ENCODE assay signal across 27 cellular contexts in genomic region chr17:27153005-27153404, GRCh38.
A peak's percentile ranks its signal among the peaks of the same experiment; 100 is the strongest.
DNase-seq lines count a peak whose midpoint lies in the region; ATAC-seq, FAIRE-seq and TF ChIP-seq lines count a peak whose summit lies in the region.
"Had no signal": no experiment of that assay in that cellular context is flagged by ENCODE, and none has a peak within 500 bp of the region (broad histone marks: within the 10 kb centered on the region; RNA-seq: fewer than 3 reads in every experiment).

No MANE protein-coding gene starts in this region.

- H3K36me3 ChIP-seq in heart right ventricle (no peaks in the 10 kb centered on the region), bronchial epithelial cell (ENCODE audit: control insufficient read depth, insufficient read depth, low read length) (no peaks in the 10 kb centered on the region)
- H3K36me3 ChIP-seq in CD8-positive, alpha-beta T cell (ENCODE audit: insufficient read depth, low read length) = no peaks in the 10 kb centered on the region
- H3K36me3 ChIP-seq: BE2C, cardiac muscle cell, gastroesophageal sphincter, transverse colon had no signal

- no peak overlapping the region for H3K27ac ChIP-seq in heart right ventricle
- H3K27ac ChIP-seq in CD8-positive, alpha-beta T cell (ENCODE audit: low read depth, low read length) = no peak overlapping the region
- H3K27ac ChIP-seq: 22Rv1, cardiac muscle cell, gastroesophageal sphincter, transverse colon had no signal

- no peaks in the 10 kb centered on the region for H3K36me3 Mint-ChIP-seq in stimulated activated naive B cell treated with anti-CD40 and anti-IgM and Interleukin-4, amounts not matched to agents 10 μg/mL and 1 μg/mL and 100 μg/mL, for 72 hours
- H3K36me3 Mint-ChIP-seq in activated naive CD4-positive, alpha-beta T cell treated with anti-CD3 and anti-CD28 coated beads for 36 hours (ENCODE audit: low read depth) = no peaks in the 10 kb centered on the region
- H3K36me3 Mint-ChIP-seq in CD8-positive, alpha-beta T cell = no peaks in the 10 kb centered on the region
- H3K36me3 Mint-ChIP-seq: T-cell had no signal

- CTCF ChIA-PET in activated naive CD4-positive, alpha-beta T cell treated with anti-CD3 and anti-CD28 coated beads for 36 hours (lab: Charles Lee) = no interaction called here
- CTCF ChIA-PET in CD8-positive, alpha-beta T cell (lab: Charles Lee) = no interaction called here

- POLR2A ChIA-PET in CD8-positive, alpha-beta T cell (lab: Charles Lee) = no interaction called here

- TF ChIP-seq CTCF in heart right ventricle (IDR thresholded peaks at IDR 0.05) = no peak
- TF ChIP-seq CTCF in bronchial epithelial cell (IDR thresholded peaks at IDR 0.05; ENCODE audit: insufficient read depth, low read length, severe bottlenecking) = no peak
- TF ChIP-seq CTCF in CD8-positive, alpha-beta T cell (IDR thresholded peaks at IDR 0.05) = no peak

- H3K4me3 Mint-ChIP-seq in stimulated activated naive B cell treated with anti-CD40 and anti-IgM and Interleukin-4, amounts not matched to agents 10 μg/mL and 1 μg/mL and 100 μg/mL, for 72 hours = no peak overlapping the region
- no peak overlapping the region for H3K4me3 Mint-ChIP-seq in activated naive CD4-positive, alpha-beta T cell treated with anti-CD3 and anti-CD28 coated beads for 36 hours
- no peak overlapping the region for H3K4me3 Mint-ChIP-seq in CD8-positive, alpha-beta T cell
- H3K4me3 Mint-ChIP-seq: activated CD4-positive, alpha-beta T cell treated with anti-CD3 and anti-CD28 coated beads, Interleukin-2, amount 10 ng/mL, durations not matched to agents 7 days and 5 days; stimulated activated naive CD8-positive, alpha-beta T cell treated with anti-CD3 and anti-CD28 coated beads, Interleukin-15, Interleukin-2, amounts not matched to agents 100 ng/mL and 50 ng/mL, for 24 hours; T-cell had no signal

- intact Hi-C loops in Right ventricle myocardium superior (cut with DNase I) (no loop called here), heart right ventricle (cut with DNase I) (no loop called here)
- intact Hi-C loops in activated naive CD4-positive, alpha-beta T cell treated with anti-CD3 and anti-CD28 coated beads for 36 hours (cut with micrococcal nuclease) = no loop called here
- intact Hi-C loops in CD8-positive, alpha-beta T cell (cut with DNase I, micrococcal nuclease) = no loop called here

- no peaks in the 10 kb centered on the region for H3K4me1 Mint-ChIP-seq in stimulated activated naive B cell treated with anti-CD40 and anti-IgM and Interleukin-4, amounts not matched to agents 10 μg/mL and 1 μg/mL and 100 μg/mL, for 72 hours
- no peaks in the 10 kb centered on the region for H3K4me1 Mint-ChIP-seq in activated naive CD4-positive, alpha-beta T cell treated with anti-CD3 and anti-CD28 coated beads for 36 hours (ENCODE audit: low read depth)
- no peaks in the 10 kb centered on the region for H3K4me1 Mint-ChIP-seq in CD8-positive, alpha-beta T cell (ENCODE audit: low read depth)
- H3K4me1 Mint-ChIP-seq: activated CD4-positive, alpha-beta T cell treated with anti-CD3 and anti-CD28 coated beads, Interleukin-2, amount 10 ng/mL, durations not matched to agents 7 days and 5 days; T-cell had no signal

- no peak for ATAC-seq in Right ventricle myocardium superior (ENCODE audit: poor library complexity)
- no peak for ATAC-seq in heart right ventricle
- no peak for ATAC-seq in stimulated activated naive B cell treated with anti-CD40 and anti-IgM and Interleukin-4, amounts not matched to agents 10 μg/mL and 1 μg/mL and 100 μg/mL, for 72 hours (replicated peaks)
- ATAC-seq in CD8-positive, alpha-beta T cell = no peak
- ATAC-seq: gastroesophageal sphincter, HCT116, left lobe of liver, T-cell had no signal

- H3K27me3 Mint-ChIP-seq in stimulated activated naive B cell treated with anti-CD40 and anti-IgM and Interleukin-4, amounts not matched to agents 10 μg/mL and 1 μg/mL and 100 μg/mL, for 72 hours = no peaks in the 10 kb centered on the region
- no peaks in the 10 kb centered on the region for H3K27me3 Mint-ChIP-seq in activated naive CD4-positive, alpha-beta T cell treated with anti-CD3 and anti-CD28 coated beads for 36 hours (ENCODE audit: low read depth)
- no peaks in the 10 kb centered on the region for H3K27me3 Mint-ChIP-seq in CD8-positive, alpha-beta T cell (ENCODE audit: low read depth)
- H3K27me3 Mint-ChIP-seq: activated CD4-positive, alpha-beta T cell treated with anti-CD3 and anti-CD28 coated beads, Interleukin-2, amount 10 ng/mL, durations not matched to agents 7 days and 5 days; stimulated activated naive CD8-positive, alpha-beta T cell treated with anti-CD3 and anti-CD28 coated beads, Interleukin-15, Interleukin-2, amounts not matched to agents 100 ng/mL and 50 ng/mL, for 24 hours; T-cell had no signal

- peak; percentile 10 for DNase-seq in Right ventricle myocardium superior
- no peak for DNase-seq in heart right ventricle
- no peak for DNase-seq in bronchial epithelial cell (ENCODE audit: low read depth)
- peak; percentile 29 for DNase-seq in islet precursor cell
- no peak for DNase-seq in HuH-7 (ENCODE audit: low spot score)
- DNase-seq in stimulated activated naive B cell treated with anti-CD40 and anti-IgM and Interleukin-4, amounts not matched to agents 10 μg/mL and 1 μg/mL and 100 μg/mL, for 72 hours = no peak
- no peak for DNase-seq in activated naive CD4-positive, alpha-beta T cell treated with anti-CD3 and anti-CD28 coated beads for 36 hours
- DNase-seq in CD8-positive, alpha-beta T cell = no peak
- DNase-seq: activated CD4-positive, alpha-beta T cell treated with anti-CD3 and anti-CD28 coated beads, Interleukin-2, amount 10 ng/mL, durations not matched to agents 7 days and 5 days; activated CD8-positive, alpha-beta memory T cell treated with anti-CD3 and anti-CD28 coated beads, Interleukin-2, amount 50 U/mL, for 48 hours; BE2C; COR-L47; midbrain; NCI-H1436 treated with DMSO at 0.1 percent for 48 hours; NCI-H748 treated with DMSO at 0.1 percent for 48 hours; OCI-M1; SHP77 treated with DMSO at 0.1 percent for 48 hours; stimulated activated CD4-positive, alpha-beta T cell treated with anti-CD3 and anti-CD28 coated beads, Interleukin-4, amount 100 ng/mL, for 1 hour; T-cell; transverse colon had no signal

- H3K9me3 Mint-ChIP-seq in stimulated activated naive B cell treated with anti-CD40 and anti-IgM and Interleukin-4, amounts not matched to agents 10 μg/mL and 1 μg/mL and 100 μg/mL, for 72 hours = no peaks in the 10 kb centered on the region
- no peaks in the 10 kb centered on the region for H3K9me3 Mint-ChIP-seq in activated naive CD4-positive, alpha-beta T cell treated with anti-CD3 and anti-CD28 coated beads for 36 hours
- no peaks in the 10 kb centered on the region for H3K9me3 Mint-ChIP-seq in CD8-positive, alpha-beta T cell
- H3K9me3 Mint-ChIP-seq: activated CD4-positive, alpha-beta T cell treated with anti-CD3 and anti-CD28 coated beads, Interleukin-2, amount 10 ng/mL, durations not matched to agents 7 days and 5 days; stimulated activated naive CD8-positive, alpha-beta T cell treated with anti-CD3 and anti-CD28 coated beads, Interleukin-15, Interleukin-2, amounts not matched to agents 100 ng/mL and 50 ng/mL, for 24 hours; T-cell had no signal

- H3K4me1 ChIP-seq in heart right ventricle = peaks cover 0 to 3% (median 0%) of the 10 kb centered on the region in 9 donors
- H3K4me1 ChIP-seq in CD8-positive, alpha-beta T cell (ENCODE audit: insufficient read depth, low read length) = no peaks in the 10 kb centered on the region
- H3K4me1 ChIP-seq: BE2C, gastroesophageal sphincter, transverse colon had no signal

- WGBS in heart right ventricle, 2 donors = 86 to 87% methylated on average over 4 of the region's 4 CpGs

- no peak overlapping the region for H3K4me3 ChIP-seq in heart right ventricle
- H3K4me3 ChIP-seq in bronchial epithelial cell (ENCODE audit: low read depth, low read length) = no peak overlapping the region
- no peak overlapping the region for H3K4me3 ChIP-seq in CD8-positive, alpha-beta T cell (ENCODE audit: low read depth, low read length)
- H3K4me3 ChIP-seq: cardiac muscle cell, gastroesophageal sphincter, smooth muscle cell, transverse colon had no signal

- no peaks in the 10 kb centered on the region for H3K27me3 ChIP-seq in heart right ventricle
- H3K27me3 ChIP-seq in bronchial epithelial cell (ENCODE audit: control insufficient read depth, insufficient read depth, low read length) = no peaks in the 10 kb centered on the region
- no peaks in the 10 kb centered on the region for H3K27me3 ChIP-seq in CD8-positive, alpha-beta T cell (ENCODE audit: insufficient read depth, low read length)
- H3K27me3 ChIP-seq: BE2C, cardiac muscle cell, gastroesophageal sphincter, transverse colon had no signal

- peak; percentile 79 for FAIRE-seq in bronchial epithelial cell (lab: Jason Lieb, UNC)

- H3K9me3 ChIP-seq in heart right ventricle = no peaks in the 10 kb centered on the region
- no peaks in the 10 kb centered on the region for H3K9me3 ChIP-seq in CD8-positive, alpha-beta T cell (ENCODE audit: low read length)
- H3K9me3 ChIP-seq: BE2C, gastroesophageal sphincter had no signal

- no peak overlapping the region for H3K27ac Mint-ChIP-seq in stimulated activated naive B cell treated with anti-CD40 and anti-IgM and Interleukin-4, amounts not matched to agents 10 μg/mL and 1 μg/mL and 100 μg/mL, for 72 hours
- H3K27ac Mint-ChIP-seq in activated naive CD4-positive, alpha-beta T cell treated with anti-CD3 and anti-CD28 coated beads for 36 hours = no peak overlapping the region
- H3K27ac Mint-ChIP-seq in CD8-positive, alpha-beta T cell = no peak overlapping the region
- H3K27ac Mint-ChIP-seq: activated CD4-positive, alpha-beta T cell treated with anti-CD3 and anti-CD28 coated beads, Interleukin-2, amount 10 ng/mL, durations not matched to agents 7 days and 5 days; stimulated activated naive CD8-positive, alpha-beta T cell treated with anti-CD3 and anti-CD28 coated beads, Interleukin-15, Interleukin-2, amounts not matched to agents 100 ng/mL and 50 ng/mL, for 24 hours; T-cell had no signal

Comparison
In these comparisons a context has a peak if more than half of its experiments do, and no peak if none do; other contexts are left out.
1. DNase-seq: peak in Right ventricle myocardium superior (single experiment) and islet precursor cell (single experiment); none in heart right ventricle (0 of 2), bronchial epithelial cell (single experiment), HuH-7 (single experiment), stimulated activated naive B cell treated with anti-CD40 and anti-IgM and Interleukin-4, amounts not matched to agents 10 μg/mL and 1 μg/mL and 100 μg/mL, for 72 hours (single experiment), activated naive CD4-positive, alpha-beta T cell treated with anti-CD3 and anti-CD28 coated beads for 36 hours (single experiment) and CD8-positive, alpha-beta T cell (0 of 7).